Comparison of ENCODE assay signal across 7 cellular contexts in genomic region chr7:726084-726853, GRCh38. TPM values are rescaled to one million over a fixed set of nuclear protein-coding genes. Genes with fewer than 3 reads are reported as not detected.
A peak's percentile ranks its signal among the peaks of the same experiment; 100 is the strongest.
DNase-seq lines count a peak whose midpoint lies in the region; ATAC-seq, FAIRE-seq and TF ChIP-seq lines count a peak whose summit lies in the region.

Gene DNAAF5, plus strand, starts transcription at chr7:726699. Its CDS starts 22 bp downstream, at chr7:726721.

- TF ChIP-seq CTCF in astrocyte of the cerebellum (IDR thresholded peaks at IDR 0.05; ENCODE audit: low read depth, low read length, missing control alignments), result no peak

- peak; percentile 84 for ATAC-seq in HG02938 (IDR thresholded peaks at IDR 0.05; ENCODE audit: unreplicated experiment)
- peak; percentile 98 for ATAC-seq in sciatic nerve

- DNase-seq in GM18507 (ENCODE audit: extremely low spot score, insufficient read length, low read depth) (peak; percentile 91), NCI-H1694 treated with DMSO at 0.1 percent for 48 hours (lab: John Stamatoyannopoulos, UW) (peak; percentile 80), T-helper 9 cell (peak; percentile 75), astrocyte of the cerebellum (ENCODE audit: low read depth) (peak; percentile 34), hypothalamus (lab: John Stamatoyannopoulos, UW) (peak in 50 of 51 donors; percentile 29 to 88 (median 73)), sciatic nerve (ENCODE audit: low spot score) (peak; percentile 90)

- peak; percentile 84 for FAIRE-seq in GM18507 (lab: Jason Lieb, UNC)

- in situ Hi-C loops in astrocyte of the cerebellum (cut with HindIII; ENCODE audit: low sequenced_read_pairs), result no loop called here

- intact Hi-C loops in sciatic nerve (cut with DNase I), result no loop called here

- H3K4me3 ChIP-seq in astrocyte of the cerebellum (ENCODE audit: low read depth, low read length), result peak within 1 kb of the TSS; percentile 47

RNA-seq across cellular contexts. Expression of gene DNAAF5, which starts in this region (rescaled TPM):
- 19.0 TPM for total RNA-seq in sciatic nerve

Comparison
In these comparisons a context has a peak if more than half of its experiments do, and no peak if none do; other contexts are left out.
1. Peak in every context shown above with its lines: DNase-seq, ATAC-seq and H3K4me3 ChIP-seq.
2. DNase-seq: peak in every context shown above with its lines; median percentile 91 in GM18507; 90 in sciatic nerve; 80 in NCI-H1694 treated with DMSO at 0.1 percent for 48 hours; 75 in T-helper 9 cell; 73 in hypothalamus; 34 in astrocyte of the cerebellum.